ENCODE assay signal across 9 cellular contexts in the genomic region with DNA sequence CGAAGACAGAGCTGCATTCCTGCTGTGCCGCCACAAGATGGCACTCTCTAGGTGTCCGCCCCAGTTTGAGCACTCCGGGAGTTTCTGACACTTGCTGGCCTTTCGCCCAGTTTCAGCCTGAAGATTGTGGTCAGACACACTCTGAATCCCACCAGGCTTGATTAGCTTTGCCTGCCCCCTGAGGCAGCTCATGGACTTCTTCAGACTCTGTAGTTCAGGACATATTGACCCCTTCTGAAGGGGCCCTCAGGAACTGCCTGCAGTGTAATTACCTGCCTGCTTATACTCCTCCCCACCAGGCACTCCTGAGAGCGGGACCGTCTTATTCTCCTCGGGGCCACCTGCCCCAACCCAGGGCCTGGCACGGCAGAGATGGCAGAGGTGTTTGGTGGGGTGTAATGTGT. TPM values are rescaled to one million over a fixed set of nuclear protein-coding genes. Genes with fewer than 3 reads are reported as not detected.
DNase-seq lines count a peak whose midpoint lies in the region; ATAC-seq, FAIRE-seq and TF ChIP-seq lines count a peak whose summit lies in the region.
"Had no signal": no experiment of that assay in that cellular context is flagged by ENCODE, and none has a peak within 500 bp of the region (broad histone marks: within the 10 kb centered on the region; RNA-seq: fewer than 3 reads in every experiment).

No MANE protein-coding gene starts in this region.

- intact Hi-C loops in K562 (cut with micrococcal nuclease) = loop anchor here (2.0 to 5.0 kb wide), 3 partner anchors 27 to 65 kb away; no protein-coding TSS in a partner anchor

- peak; percentile 69 for TF ChIP-seq CTCF in HEK293 (tag by site-specific recombination; IDR thresholded peaks at IDR 0.05)
- TF ChIP-seq CTCF in K562 (IDR thresholded peaks at IDR 0.05 in 2 of 3, conservative IDR thresholded peaks at IDR 0.05 in 1 of 3; ENCODE audit: insufficient read depth in 2 of 3, low read depth in 1 of 3, low read length in 3 of 3) = peak; percentile 84 to 90 (median 87)

- H3K36me3 ChIP-seq in HEK293 (ENCODE audit: control insufficient read depth in 2 of 2, insufficient read depth in 1 of 2, low read length in 2 of 2) (no peaks in the 10 kb centered on the region), K562 (ENCODE audit: control insufficient read depth, insufficient read depth, low read length) (no peaks in the 10 kb centered on the region), iPS-20b (ENCODE audit: insufficient read depth, low read depth, low read length) (no peaks in the 10 kb centered on the region)

- 0 out of 4 replicates have a peak overlapping the region, but pooled peaks of 1 of the 2 experiments have one; percentile 3 for H3K9ac ChIP-seq in K562 (ENCODE audit: insufficient read depth in 1 of 2, low read depth in 2 of 2, low read length in 2 of 2)
- no peak overlapping the region for H3K9ac ChIP-seq in iPS-20b (ENCODE audit: low read depth, low read length)

- peaks cover 12% of the 10 kb centered on the region for H4K20me1 ChIP-seq in K562 (replicated peaks; ENCODE audit: control insufficient read depth, insufficient read depth, low read length)

- peak; percentile 72 to 79 for TF ChIP-seq RAD21 in K562 (CRISPR knock-in tag; conservative IDR thresholded peaks at IDR 0.05 in 1 of 2, IDR thresholded peaks at IDR 0.05 in 1 of 2)

- H3K9me3 ChIP-seq in HEK293 (ENCODE audit: control insufficient read depth, insufficient read depth, low read depth, low read length) = no peaks in the 10 kb centered on the region
- H3K9me3 ChIP-seq in K562 (replicated peaks; ENCODE audit: control insufficient read depth, insufficient read depth, low read depth, low read length) = no peaks in the 10 kb centered on the region
- H3K9me3 ChIP-seq in iPS-20b (ENCODE audit: insufficient read depth, low read depth, low read length) = no peaks in the 10 kb centered on the region

- DNase-seq in G401 (ENCODE audit: low spot score) (peak; percentile 76), NCI-H128 (lab: John Stamatoyannopoulos, UW; ENCODE audit: unreplicated experiment) (peak; percentile 54), T1000 (lab: John Stamatoyannopoulos, UW) (peak; percentile 68), K562 (ENCODE audit: extremely low read depth in 1 of 4, low spot score in 3 of 4) (peak; percentile 76 to 82 (median 80)), smooth muscle cell of the brain vasculature (ENCODE audit: low read depth, low spot score) (peak; percentile 59)

- peak; percentile 93 for FAIRE-seq in K562 (lab: Jason Lieb, UNC)

- H3K4me2 ChIP-seq in K562 (ENCODE audit: insufficient read depth, low read length) = no peak overlapping the region

- H3K4me3 ChIP-seq in HEK293 (ENCODE audit: low read depth, low read length) (no peak overlapping the region), K562 (no peak overlapping the region), iPS-20b (ENCODE audit: low read length) (peak overlapping the region; percentile 11; the same call in 1 of the 2 replicates)

- BruUV-seq in K562 (replicated peaks; lab: Mats Ljungman, UMichigan) = no TSS peak

- ATAC-seq in K562 (peak; percentile 93), HG03097 (IDR thresholded peaks at IDR 0.05; ENCODE audit: low FRiP score, unreplicated experiment) (no peak)

- TF ChIP-seq EP300 in K562 (IDR thresholded peaks at IDR 0.05; ENCODE audit: low read length) = no peak

- H3K27ac ChIP-seq in HEK293 (ENCODE audit: extremely low read depth, low read depth, low read length) = no peak overlapping the region
- no peak overlapping the region for H3K27ac ChIP-seq in K562 (ENCODE audit: extremely low read depth, low read depth, low read length)
- H3K27ac ChIP-seq in iPS-20b (ENCODE audit: low read length) = no peak overlapping the region
- H3K27ac ChIP-seq: epithelial cell of prostate had no signal

- H3K4me1 ChIP-seq in HEK293 (ENCODE audit: control insufficient read depth, insufficient read depth, low read length) (no peaks in the 10 kb centered on the region), K562 (replicated peaks in 1 of 2; ENCODE audit: control insufficient read depth in 2 of 2, insufficient read depth in 2 of 2, low read length in 2 of 2) (no peaks in the 10 kb centered on the region; a peak in 2 of 5 replicates), iPS-20b (ENCODE audit: insufficient read depth, low read length) (no peaks in the 10 kb centered on the region)

- H2AFZ ChIP-seq in K562 (ENCODE audit: low read depth, low read length) = no peak overlapping the region

- H3K27me3 ChIP-seq in K562 (ENCODE audit: control insufficient read depth in 2 of 2, insufficient read depth in 2 of 2, low read length in 2 of 2) (peaks cover 14 to 53% of the 10 kb centered on the region in 2 experiments; a peak in 4 of 5 replicates), iPS-20b (ENCODE audit: insufficient read depth, low read length) (peaks cover 32% of the 10 kb centered on the region)

- 4% methylated on average over 9 of the region's 9 CpGs for WGBS in K562 (ENCODE audit: insufficient coverage, low coverage, missing lambda C conversion rate)

- no peaks in the 10 kb centered on the region for H3K79me2 ChIP-seq in K562 (ENCODE audit: control insufficient read depth, insufficient read depth, low read length)

- no peak for TF ChIP-seq POLR2A in K562 (conservative IDR thresholded peaks at IDR 0.05)

- POLR2A ChIA-PET in HEK293 (lab: Yijun Ruan, JAX) = interaction anchor here (0.6 to 0.9 kb wide), 6 partner anchors 48 to 1108 kb away, joined by 3 to 4 read pairs (median 4); a partner anchor contains a TSS
- POLR2A ChIA-PET in K562 (lab: Yijun Ruan, JAX) = interaction anchor here (0.6 to 1.4 kb wide), 4 partner anchors 10 to 1417 kb away, joined by 3 to 4 read pairs (median 4); no protein-coding TSS in a partner anchor

- in situ Hi-C loops in G401 (cut with HindIII; ENCODE audit: low sequenced_read_pairs) (no loop called here), K562 (cut with MboI) (no loop called here)

- CTCF ChIA-PET in HEK293 (lab: Yijun Ruan, JAX) = interaction anchor here (0.6 to 13.7 kb wide), 38 partner anchors 9 to 1043 kb away, joined by 3 to 374 read pairs (median 5); a partner anchor contains a TSS
- CTCF ChIA-PET in K562 (lab: Yijun Ruan, JAX; ENCODE audit: low intra/inter-chr PET ratio) = interaction anchor here (1.1 to 2.5 kb wide), 5 partner anchors 37 to 66 kb away, joined by 4 to 16 read pairs (median 6); no protein-coding TSS in a partner anchor

- no peaks in the 10 kb centered on the region for H3K9me1 ChIP-seq in K562 (ENCODE audit: control insufficient read depth, insufficient read depth, low read length)

TF ChIP-seq in HEK293, 187 proteins besides CTCF, POLR2A, EP300 and RAD21 (continues in another document):
- TF ChIP-seq ZNF548 (tag by site-specific recombination; IDR thresholded peaks at IDR 0.05) (no peak), ZNF10 (tag by site-specific recombination; IDR thresholded peaks at IDR 0.05) (no peak), ZNF654 (tag by site-specific recombination; IDR thresholded peaks at IDR 0.05; ENCODE audit: low read depth) (peak; percentile 69), GLIS1 (tag by site-specific recombination; IDR thresholded peaks at IDR 0.05) (no peak), ZBTB8A (tag by site-specific recombination; IDR thresholded peaks at IDR 0.05) (peak; percentile 54)

TF ChIP-seq in K562, 482 proteins besides CTCF, POLR2A, EP300 and RAD21 (continues in another document):
- TF ChIP-seq TCF3 (CRISPR knock-in tag; IDR thresholded peaks at IDR 0.05) = no peak

RNA-seq across cellular contexts. Expression of a gene that starts 46.2 kb away (rescaled TPM):
- 1,056 and 1,145 TPM in 2 replicates for total RNA-seq in G401 (2014; rRNA removed; shearing (Covaris generic))
- total RNA-seq in K562 (2011; cell fraction: chromatin; rRNA removed; ENCODE audit: low replicate concordance) = 69.6 and 84.0 TPM in 2 replicates
- total RNA-seq in K562 (2011; cell fraction: nucleolus; rRNA removed) = 51.2 and 55.0 TPM in 2 replicates
- total RNA-seq in K562 (2011; cell fraction: nucleoplasm; rRNA removed) = 90.5 and 144 TPM in 2 replicates
- total RNA-seq in K562 (2014; rRNA removed) = 189 and 258 TPM in 2 replicates
- total RNA-seq in K562 (2014; rRNA removed; fragmentation: Illumina TruSeq; extraction: Trizol) = 168 and 174 TPM in 2 replicates
- 135 and 137 TPM in 2 replicates for total RNA-seq in K562 (2015; rRNA removed; fragmentation: Illumina TruSeq; extraction: Trizol)
- total RNA-seq in K562 (2021) = 254 and 259 TPM in 2 replicates
- polyA plus RNA-seq in K562 (2011; rRNA removed) = 68.6 and 86.1 TPM in 2 replicates
- polyA plus RNA-seq in K562 (2011; cell fraction: cytosol; rRNA removed) = 138 and 276 TPM in 2 replicates
- polyA plus RNA-seq in K562 (2011; cell fraction: nucleus; rRNA removed) = 112 and 136 TPM in 2 replicates
- 209 and 427 TPM in 2 replicates for polyA plus RNA-seq in K562 (2012)
- 232 and 237 TPM in 2 replicates for polyA plus RNA-seq in K562 (2014; fragmentation: Illumina TruSeq; extraction: Trizol)
- 10 to 100 TPM; 50.1 to 59.7 TPM for polyA plus RNA-seq in K562 (2014; fragmentation: Nextera tagmentation; extraction: Ambion mirVana)
- polyA plus RNA-seq in K562 (2014; rRNA removed) = 92.3 and 114 TPM in 2 replicates
- polyA minus RNA-seq in K562 (2011; rRNA and poly(A)+ RNA removed) = 109 and 158 TPM in 2 replicates
- 133 and 178 TPM in 2 replicates for polyA minus RNA-seq in K562 (2011; cell fraction: cytosol; rRNA and poly(A)+ RNA removed)
- polyA minus RNA-seq in K562 (2011; cell fraction: nucleus; rRNA and poly(A)+ RNA removed) = 35.4 and 57.6 TPM in 2 replicates

RNA-seq across cellular contexts. Expression of a gene that starts 47.7 kb away (rescaled TPM):
- 21.4 and 26.5 TPM in 2 replicates for total RNA-seq in G401 (2014; rRNA removed; shearing (Covaris generic))
- not detected in 2 replicates for total RNA-seq in K562 (2011; cell fraction: chromatin; rRNA removed; ENCODE audit: low replicate concordance)
- total RNA-seq in K562 (2011; cell fraction: nucleolus; rRNA removed) = not detected in 2 replicates
- not detected in 2 replicates for total RNA-seq in K562 (2011; cell fraction: nucleoplasm; rRNA removed)
- total RNA-seq in K562 (2014; rRNA removed) (not detected in 2 replicates), K562 (2014; rRNA removed; fragmentation: Illumina TruSeq; extraction: Trizol) (not detected in 2 replicates), K562 (2015; rRNA removed; fragmentation: Illumina TruSeq; extraction: Trizol) (not detected in 2 replicates), K562 (2021) (not detected in 2 replicates)
- polyA plus RNA-seq in K562 (2011; rRNA removed) (not detected in 2 replicates), K562 (2014; fragmentation: Illumina TruSeq; extraction: Trizol) (not detected in 2 replicates), K562 (2014; fragmentation: Nextera tagmentation; extraction: Ambion mirVana) (not detected), K562 (2014; rRNA removed) (not detected in 2 replicates)
- polyA plus RNA-seq in K562 (2011; cell fraction: cytosol; rRNA removed) = 0.01 TPM in 1 of 2 replicates, not detected in the other
- 0.04 TPM in 1 of 2 replicates, not detected in the other for polyA plus RNA-seq in K562 (2011; cell fraction: nucleus; rRNA removed)
- polyA plus RNA-seq in K562 (2012) = 0.01 TPM in 1 of 2 replicates, not detected in the other
- polyA minus RNA-seq in K562 (2011; rRNA and poly(A)+ RNA removed) = not detected in 2 replicates
- polyA minus RNA-seq in K562 (2011; cell fraction: cytosol; rRNA and poly(A)+ RNA removed) = not detected in 2 replicates
- not detected in 2 replicates for polyA minus RNA-seq in K562 (2011; cell fraction: nucleus; rRNA and poly(A)+ RNA removed)

Comparison
In these comparisons a context has a peak if more than half of its experiments do, and no peak if none do; other contexts are left out.
1. RNA of a gene that starts 47.7 kb away (total RNA-seq): 21.4 to 26.5 TPM in G401; not detected in K562; every median in the first group is over 10 times any median in the second.
2. Peak in every context shown above with its lines, with median percentiles within 50 percentile points of each other: DNase-seq.